In the genomic region with DNA sequence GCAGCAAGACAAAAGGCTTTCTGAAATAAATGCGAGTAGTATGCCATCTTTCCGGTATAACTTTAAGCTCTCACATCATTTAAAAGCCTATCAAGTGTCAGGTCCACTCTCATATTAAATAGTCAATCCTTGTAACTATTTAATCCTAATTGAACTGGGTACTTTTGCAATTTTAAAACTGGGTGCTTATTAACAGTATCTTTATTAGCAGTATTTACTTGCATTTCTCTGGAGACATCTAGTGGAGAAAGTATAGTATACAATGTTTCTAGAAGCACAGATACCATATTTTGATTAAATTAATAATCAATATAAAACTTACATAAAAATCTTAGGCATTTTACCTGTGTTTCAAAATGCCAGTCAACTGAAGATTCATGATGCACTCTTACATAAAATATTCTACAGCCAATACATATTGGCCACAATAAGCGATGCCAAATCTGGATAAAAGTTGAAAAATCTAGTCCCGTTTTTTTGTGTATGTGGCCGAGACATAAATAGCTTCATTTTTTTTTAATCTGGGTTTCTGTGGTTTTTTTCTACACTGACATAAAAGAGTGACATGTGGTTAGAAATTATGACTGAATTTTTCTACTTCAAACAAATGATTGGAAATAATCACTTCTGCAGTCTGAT, we compare ENCODE assay signal across 8 cellular contexts. TPM values are rescaled to one million over a fixed set of nuclear protein-coding genes. Genes with fewer than 3 reads are reported as not detected.
DNase-seq lines count a peak whose midpoint lies in the region; ATAC-seq, FAIRE-seq and TF ChIP-seq lines count a peak whose summit lies in the region.

No MANE protein-coding gene starts in this region.

- CTCF ChIA-PET in AG04449 (lab: Yijun Ruan, JAX) = interaction anchor here (0.5 to 8.3 kb wide), 36 partner anchors 8 to 928 kb away, joined by 3 to 89 read pairs (median 4); partner anchors contain the start of gene CSNK1A1L

- peak; percentile 69 for FAIRE-seq in kidney (lab: Jason Lieb, UNC)

- no peak for ATAC-seq in GM21526 (IDR thresholded peaks at IDR 0.05; ENCODE audit: low FRiP score, unreplicated experiment)

- POLR2A ChIA-PET in AG04449 (lab: Yijun Ruan, JAX) = no interaction called here

- TF ChIP-seq CTCF in AG04449 (IDR thresholded peaks at IDR 0.05; ENCODE audit: insufficient read depth, low read length, missing control alignments) = peak; percentile 24
- peak in 5 of 6 experiments; percentile 13 to 58 (median 31) for TF ChIP-seq CTCF in adrenal gland (IDR thresholded peaks at IDR 0.05)
- peak; percentile 13 for TF ChIP-seq CTCF in kidney (IDR thresholded peaks at IDR 0.05; ENCODE audit: borderline replicate concordance, extremely low read depth, insufficient read depth)

- H3F3A ChIP-seq in GM23248 (ENCODE audit: insufficient read depth) = no peaks in the 10 kb centered on the region

- intact Hi-C loops in adrenal gland (cut with DNase I) (loop anchor here (10.0 kb wide), 2 partner anchors 498 to 538 kb away; partner anchors contain the start of gene CSNK1A1L (in 1 of the 2)), kidney (cut with DNase I) (loop anchor here (5.0 kb wide), 1 partner anchor 496 kb away; the partner anchor contains the start of gene CSNK1A1L)

- DNase-seq in AG04449 (ENCODE audit: low read depth, low spot score) = no peak
- peak; percentile 70 for DNase-seq in GM23248
- DNase-seq in adrenal gland = no peak
- DNase-seq in kidney = no peak
- no peak for DNase-seq in NCI-H226
- DNase-seq in hypothalamus (lab: John Stamatoyannopoulos, UW) = no peak
- DNase-seq in hepatic stellate cell (ENCODE audit: low spot score) = no peak

- H3K9ac ChIP-seq in GM23248 = no peak overlapping the region
- no peak overlapping the region for H3K9ac ChIP-seq in kidney (ENCODE audit: low read length in 2 of 2)

- H3K27me3 ChIP-seq in GM23248 (replicated peaks; ENCODE audit: insufficient read depth) (no peaks in the 10 kb centered on the region), adrenal gland (no peaks in the 10 kb centered on the region)

- H3K4me3 ChIP-seq in AG04449 (ENCODE audit: low read depth, low read length) (no peak overlapping the region), GM23248 (no peak overlapping the region), adrenal gland (no peak overlapping the region), kidney (ENCODE audit: low read length in 2 of 2) (no peak overlapping the region)

- H3K36me3 ChIP-seq in GM23248 (ENCODE audit: low read depth) (no peaks in the 10 kb centered on the region), adrenal gland (replicated peaks in 1 of 2) (no peaks in the 10 kb centered on the region), kidney (ENCODE audit: control insufficient read depth in 1 of 2, insufficient read depth in 2 of 2, low read length in 2 of 2) (no peaks in the 10 kb centered on the region)

- H3K27ac ChIP-seq in GM23248 = no peak overlapping the region
- H3K27ac ChIP-seq in adrenal gland = no peak overlapping the region
- H3K27ac ChIP-seq in kidney (ENCODE audit: low read depth in 2 of 2, low read length in 2 of 2) = no peak overlapping the region

- 0 out of 2 replicates have a peak, but pooled peaks cover 3% of the 10 kb centered on the region for H3K79me2 ChIP-seq in GM23248 (ENCODE audit: insufficient read depth)

- H3K9me3 ChIP-seq in GM23248 (ENCODE audit: low read depth) (no peaks in the 10 kb centered on the region), adrenal gland (replicated peaks in 1 of 3) (no peaks in the 10 kb centered on the region), kidney (ENCODE audit: control insufficient read depth in 1 of 2, low read length in 2 of 2) (no peaks in the 10 kb centered on the region)

- no peaks in the 10 kb centered on the region for H4K20me1 ChIP-seq in GM23248 (ENCODE audit: insufficient read depth)

- H2AFZ ChIP-seq in GM23248 = peak overlapping the region; percentile 30

- no peaks in the 10 kb centered on the region for H3K9me2 ChIP-seq in GM23248 (ENCODE audit: insufficient read depth)

- WGBS in GM23248 (ENCODE audit: low coverage in 1 of 2, low lambda C conversion rate in 2 of 2, missing lambda C conversion rate in 2 of 2), 2 experiments = 24 to 30% methylated on average over 5 of the region's 5 CpGs
- whole genome bisulfite sequencing in adrenal gland, 4 donors = 63 to 69% (median 68%) methylated on average over 5 of the region's 5 CpGs

- H3K4me2 ChIP-seq in GM23248 (ENCODE audit: unreplicated experiment) = peak overlapping the region; percentile 8

- H3K4me1 ChIP-seq in GM23248 (ENCODE audit: insufficient read depth) (peaks cover 8% of the 10 kb centered on the region; the same call in 1 of the 2 replicates), adrenal gland (replicated peaks in 1 of 2) (no peaks in the 10 kb centered on the region), kidney (ENCODE audit: control insufficient read depth in 1 of 2, insufficient read depth in 1 of 2, low read depth in 1 of 2, low read length in 2 of 2) (no peaks in the 10 kb centered on the region)

- in situ Hi-C loops in GM23248 (cut with MboI) = loop anchor here (5.0 kb wide), 1 partner anchor 496 kb away; the partner anchor contains the start of gene CSNK1A1L

- TF ChIP-seq POLR2A in adrenal gland (IDR thresholded peaks at IDR 0.05) = no peak

RNA-seq across cellular contexts. Expression of gene POSTN, which starts 4.3 kb away (rescaled TPM):
- 184 and 196 TPM in 2 replicates for total RNA-seq in GM23248 (2014; rRNA removed; shearing (Covaris generic))
- polyA plus RNA-seq in GM23248 (2016; fragmentation: Nextera tagmentation; extraction: Ambion mirVana) = 233 and 237 TPM in 2 replicates
- 10 to 100 TPM in 1 of 8 donors, 1 to 10 TPM in 7; 1.8 to 20.0 (median 7.1) TPM for total RNA-seq in adrenal gland
- polyA plus RNA-seq in adrenal gland = 10 to 100 TPM in 1 of 3 donors, 1 to 10 TPM in 2; 4.5 to 20.2 (median 9.1) TPM
- 13.1 TPM for total RNA-seq in kidney
- 49.7 TPM for polyA plus RNA-seq in kidney (ENCODE audit: insufficient read depth, low read depth, low replicate concordance)
